Comparison of ENCODE assay signal across 21 cellular contexts in the genomic region with DNA sequence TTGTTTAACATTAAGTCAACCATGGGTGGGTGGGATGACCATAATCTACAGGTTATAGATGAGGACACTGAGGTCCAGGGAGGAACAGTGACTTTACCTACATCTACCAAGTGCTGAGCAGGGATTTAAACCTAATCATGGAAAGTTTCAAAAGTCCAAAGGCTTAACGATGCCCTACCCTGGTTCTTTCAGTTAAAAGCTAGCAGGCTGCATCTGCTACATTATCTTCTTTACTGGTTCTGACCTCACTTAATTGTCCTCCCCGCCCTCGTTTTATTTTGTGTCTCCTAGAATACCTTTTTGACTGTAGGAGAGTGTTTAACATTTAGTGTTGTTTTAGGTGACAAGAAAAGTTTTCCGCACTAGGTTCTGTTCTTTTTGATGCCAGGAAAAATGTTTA.
DNase-seq lines count a peak whose midpoint lies in the region; ATAC-seq, FAIRE-seq and TF ChIP-seq lines count a peak whose summit lies in the region.
"Had no signal": no experiment of that assay in that cellular context is flagged by ENCODE, and none has a peak within 500 bp of the region (broad histone marks: within the 10 kb centered on the region; RNA-seq: fewer than 3 reads in every experiment).

No MANE protein-coding gene starts in this region.

- H2AFZ ChIP-seq in neuronal stem cell (ENCODE audit: low read length) = no peak overlapping the region

- H3K36me3 ChIP-seq in BLaER1 treated with 17β-estradiol and CSF1 and Interleukin-3, amounts not matched to agents 10 nM and 100 nM = no peaks in the 10 kb centered on the region
- H3K36me3 ChIP-seq in colonic mucosa (no peaks in the 10 kb centered on the region), mucosa of descending colon (ENCODE audit: low read depth) (no peaks in the 10 kb centered on the region), neuronal stem cell (replicated peaks in 1 of 2; ENCODE audit: control insufficient read depth in 2 of 2, insufficient read depth in 2 of 2, low read length in 2 of 2) (no peaks in the 10 kb centered on the region), breast epithelium (no peaks in the 10 kb centered on the region)

- CTCF ChIA-PET in activated naive CD4-positive, alpha-beta T cell treated with anti-CD3 and anti-CD28 coated beads for 36 hours (lab: Charles Lee) = no interaction called here

- peak overlapping the region in 6 of 11 experiments; percentile 54 to 76 (median 63); a peak in 10 of 22 replicates for H3K4me2 ChIP-seq in BLaER1 treated with 17β-estradiol and CSF1 and Interleukin-3, amounts not matched to agents 10 nM and 100 nM
- H3K4me2 ChIP-seq in neuronal stem cell (ENCODE audit: insufficient read depth, low read length, poor library complexity, severe bottlenecking) = no peak overlapping the region

- H3K27me3 Mint-ChIP-seq in activated naive CD4-positive, alpha-beta T cell treated with anti-CD3 and anti-CD28 coated beads for 36 hours (ENCODE audit: low read depth) = peaks cover 3% of the 10 kb centered on the region
- H3K27me3 Mint-ChIP-seq: CD4-positive, CD25-positive, alpha-beta regulatory T cell; CD8-positive, alpha-beta memory T cell had no signal

- intact Hi-C loops in colonic mucosa (cut with DNase I) (no loop called here), mucosa of descending colon (cut with DNase I, micrococcal nuclease) (no loop called here), breast epithelium (cut with DNase I; ENCODE audit: low total_unique reads) (loop anchor here (5.0 kb wide), 1 partner anchor 1018 kb away; no protein-coding TSS in a partner anchor)
- intact Hi-C loops in activated naive CD4-positive, alpha-beta T cell treated with anti-CD3 and anti-CD28 coated beads for 36 hours (cut with micrococcal nuclease) = no loop called here

- no peak overlapping the region for H2BK15ac ChIP-seq in neuronal stem cell (ENCODE audit: low read length)

- H3K9me3 ChIP-seq in BLaER1 treated with 17β-estradiol and CSF1 and Interleukin-3, amounts not matched to agents 10 nM and 100 nM (replicated peaks in 1 of 11) = no peaks in the 10 kb centered on the region; a peak in 1 of 22 replicates
- H3K9me3 ChIP-seq in colonic mucosa (no peaks in the 10 kb centered on the region), mucosa of descending colon (no peaks in the 10 kb centered on the region), neuronal stem cell (replicated peaks in 1 of 2; ENCODE audit: control insufficient read depth in 2 of 2, insufficient read depth in 1 of 2, low read depth in 1 of 2, low read length in 2 of 2) (no peaks in the 10 kb centered on the region), breast epithelium (no peaks in the 10 kb centered on the region)

- H3K4me3 ChIP-seq in BLaER1 treated with 17β-estradiol and CSF1 and Interleukin-3, amounts not matched to agents 10 nM and 100 nM = no peak overlapping the region
- H3K4me3 ChIP-seq in colonic mucosa (no peak overlapping the region), mucosa of descending colon (no peak overlapping the region), neuronal stem cell (ENCODE audit: low read length in 2 of 2) (no peak overlapping the region), breast epithelium (no peak overlapping the region)
- H3K4me3 ChIP-seq: GM12878 had no signal

- no peak for TF ChIP-seq CTCF in colonic mucosa (IDR thresholded peaks at IDR 0.05)
- no peak for TF ChIP-seq CTCF in mucosa of descending colon (IDR thresholded peaks at IDR 0.05)
- no peak for TF ChIP-seq CTCF in breast epithelium (IDR thresholded peaks at IDR 0.05)

- H3K4me3 Mint-ChIP-seq in activated naive CD4-positive, alpha-beta T cell treated with anti-CD3 and anti-CD28 coated beads for 36 hours = no peak overlapping the region
- H3K4me3 Mint-ChIP-seq: CD4-positive, CD25-positive, alpha-beta regulatory T cell; CD8-positive, alpha-beta memory T cell; H9 had no signal

- H3K79me1 ChIP-seq in neuronal stem cell (ENCODE audit: low read depth, low read length) = no peaks in the 10 kb centered on the region

- H3K27ac ChIP-seq in BLaER1 treated with 17β-estradiol and CSF1 and Interleukin-3, amounts not matched to agents 10 nM and 100 nM = peak overlapping the region in 2 of 11 experiments; percentile 44 to 76; a peak in 2 of 22 replicates
- H3K27ac ChIP-seq in colonic mucosa = peak overlapping the region; percentile 50
- peak overlapping the region; percentile 58 for H3K27ac ChIP-seq in neuronal stem cell (replicated peaks; ENCODE audit: low read length)
- H3K27ac ChIP-seq in breast epithelium = no peak overlapping the region

- H2BK12ac ChIP-seq in neuronal stem cell (ENCODE audit: low read length) = no peak overlapping the region

- H3K27ac Mint-ChIP-seq in activated naive CD4-positive, alpha-beta T cell treated with anti-CD3 and anti-CD28 coated beads for 36 hours = no peak overlapping the region
- H3K27ac Mint-ChIP-seq: CD4-positive, CD25-positive, alpha-beta regulatory T cell; CD8-positive, alpha-beta memory T cell; H9 had no signal

- H3K4ac ChIP-seq in neuronal stem cell (ENCODE audit: low read length) = no peak overlapping the region

- FAIRE-seq in GM12892 (lab: Jason Lieb, UNC) = no peak
- FAIRE-seq: GM12878, GM18507 had no signal

- H4K8ac ChIP-seq in neuronal stem cell (ENCODE audit: low read depth, low read length) = no peak overlapping the region

- no peaks in the 10 kb centered on the region for H3K9me3 Mint-ChIP-seq in activated naive CD4-positive, alpha-beta T cell treated with anti-CD3 and anti-CD28 coated beads for 36 hours
- H3K9me3 Mint-ChIP-seq: H9 had no signal

- WGBS in neuronal stem cell (ENCODE audit: extremely low coverage in 2 of 2, insufficient read length in 2 of 2, insufficient replicate concordance in 1 of 2), 2 donors = no CpG with 5 or more reads among the region's 4 CpGs

- H4K91ac ChIP-seq in neuronal stem cell (ENCODE audit: low read depth, low read length, poor library complexity) = no peak overlapping the region

- DNase-seq in colonic mucosa (peak; percentile 23), mucosa of descending colon (peak in 1 of 3 donors; percentile 55), neuronal stem cell (ENCODE audit: low spot score) (no peak), NOMO-1 treated with dmso at 0.1 percent for 144 hours (lab: John Stamatoyannopoulos, UW; ENCODE audit: unreplicated experiment) (no peak), breast epithelium (ENCODE audit: low spot score in 2 of 2) (no peak), GM12892 (ENCODE audit: insufficient read length) (no peak)
- no peak for DNase-seq in activated naive CD4-positive, alpha-beta T cell treated with anti-CD3 and anti-CD28 coated beads for 36 hours
- DNase-seq: 8988T; C1 segment of cervical spinal cord; CD4-positive, CD25-positive, alpha-beta regulatory T cell; CD8-positive, alpha-beta memory T cell; COR-L47; DMS 273 treated with DMSO at 0.1 percent for 48 hours; DMS53; DND-41; EL; GOT3; H9 had no signal

- no peak overlapping the region for H3K9ac ChIP-seq in BLaER1 treated with 17β-estradiol and CSF1 and Interleukin-3, amounts not matched to agents 10 nM and 100 nM
- H3K9ac ChIP-seq in colonic mucosa (ENCODE audit: low read depth in 2 of 2, low read length in 2 of 2) (peak overlapping the region in 1 of 2 donors; percentile 22), neuronal stem cell (ENCODE audit: low read depth, low read length, poor library complexity) (no peak overlapping the region)

- H3K23ac ChIP-seq in neuronal stem cell (ENCODE audit: low read depth, low read length, poor library complexity) = no peak overlapping the region

- no peaks in the 10 kb centered on the region for H3K27me3 ChIP-seq in BLaER1 treated with 17β-estradiol and CSF1 and Interleukin-3, amounts not matched to agents 10 nM and 100 nM
- no peaks in the 10 kb centered on the region for H3K27me3 ChIP-seq in colonic mucosa
- no peaks in the 10 kb centered on the region for H3K27me3 ChIP-seq in neuronal stem cell (ENCODE audit: control insufficient read depth in 3 of 3, insufficient read depth in 3 of 3, low read depth in 1 of 3, low read length in 3 of 3)
- H3K27me3 ChIP-seq in breast epithelium = no peaks in the 10 kb centered on the region

- no peaks in the 10 kb centered on the region for H4K20me1 ChIP-seq in BLaER1 treated with 17β-estradiol and CSF1 and Interleukin-3, amounts not matched to agents 10 nM and 100 nM

- H3K18ac ChIP-seq in neuronal stem cell (ENCODE audit: low read length) = no peak overlapping the region

- H3K36me3 Mint-ChIP-seq in activated naive CD4-positive, alpha-beta T cell treated with anti-CD3 and anti-CD28 coated beads for 36 hours (ENCODE audit: low read depth) = no peaks in the 10 kb centered on the region
- H3K36me3 Mint-ChIP-seq: CD4-positive, CD25-positive, alpha-beta regulatory T cell; CD8-positive, alpha-beta memory T cell had no signal

- no peak overlapping the region for H2BK120ac ChIP-seq in neuronal stem cell (ENCODE audit: low read depth, low read length)

- peak; percentile 89 for ATAC-seq in mucosa of descending colon
- ATAC-seq: GM12878 had no signal

- no peak overlapping the region for H2AK5ac ChIP-seq in neuronal stem cell (ENCODE audit: low read depth, low read length)

- H2BK5ac ChIP-seq in neuronal stem cell (ENCODE audit: low read length) = no peak overlapping the region

- no peaks in the 10 kb centered on the region for H3K4me1 Mint-ChIP-seq in activated naive CD4-positive, alpha-beta T cell treated with anti-CD3 and anti-CD28 coated beads for 36 hours (ENCODE audit: low read depth)
- H3K4me1 Mint-ChIP-seq: CD4-positive, CD25-positive, alpha-beta regulatory T cell; CD8-positive, alpha-beta memory T cell; H9 had no signal

- TF ChIP-seq POLR2A in breast epithelium (IDR thresholded peaks at IDR 0.05) (no peak), GM12892 (IDR thresholded peaks at IDR 0.05; ENCODE audit: low read depth, low read length) (no peak)

- H3K4me1 ChIP-seq in BLaER1 treated with 17β-estradiol and CSF1 and Interleukin-3, amounts not matched to agents 10 nM and 100 nM = peaks cover 10 to 80% (median 53%) of the 10 kb centered on the region in 10 experiments; a peak in 19 of 20 replicates
- no peaks in the 10 kb centered on the region for H3K4me1 ChIP-seq in colonic mucosa
- peaks cover 8% of the 10 kb centered on the region for H3K4me1 ChIP-seq in mucosa of descending colon (ENCODE audit: low read depth)
- no peaks in the 10 kb centered on the region for H3K4me1 ChIP-seq in neuronal stem cell (ENCODE audit: control insufficient read depth in 2 of 2, insufficient read depth in 1 of 2, low read depth in 1 of 2, low read length in 2 of 2)
- H3K4me1 ChIP-seq in breast epithelium = no peaks in the 10 kb centered on the region

- no peak overlapping the region for H3K14ac ChIP-seq in neuronal stem cell (ENCODE audit: low read length)

Comparison
In these comparisons a context has a peak if more than half of its experiments do, and no peak if none do; other contexts are left out.
1. H3K27ac ChIP-seq: peak in colonic mucosa (single experiment) and neuronal stem cell (single experiment); none in breast epithelium (0 of 2).